8 cellular contexts compared by ENCODE assay signal in genomic region chr9:93453047-93453914, GRCh38.
A peak's percentile ranks its signal among the peaks of the same experiment; 100 is the strongest.
DNase-seq lines count a peak whose midpoint lies in the region; ATAC-seq, FAIRE-seq and TF ChIP-seq lines count a peak whose summit lies in the region.

Gene FAM120AOS (minus strand): TSS chr9:93453581. CDS start chr9:93452709, 872 bp downstream.

- ATAC-seq in HG03196 (IDR thresholded peaks at IDR 0.05; ENCODE audit: unreplicated experiment), result peak; percentile 71
- peak; percentile 75 to 76 for ATAC-seq in activated CD4-positive, CD25-positive, alpha-beta regulatory T cell treated with anti-CD3 and anti-CD28 coated beads, Interleukin-2, amount 50 U/mL, for 24 hours

- FAIRE-seq in islet of Langerhans (lab: Jason Lieb, UNC), result peak; percentile 47

- in situ Hi-C loops in GM18951 (cut with MboI; ENCODE audit: low sequenced_read_pairs, unreplicated experiment), result no loop called here

- TF ChIP-seq POLR2A in GM18951 (IDR thresholded peaks at IDR 0.05; ENCODE audit: extremely low read depth, insufficient read depth, insufficient read length), result peak; percentile 63

- DNase-seq in AG08395 (ENCODE audit: low spot score), result peak; percentile 94
- peak; percentile 80 for DNase-seq in NCI-H345 treated with DMSO at 0.1 percent for 48 hours (lab: John Stamatoyannopoulos, UW; ENCODE audit: unreplicated experiment)
- peak; percentile 98 for DNase-seq in cerebellar cortex (ENCODE audit: low spot score)
- DNase-seq in stimulated activated CD4-positive, alpha-beta T cell treated with anti-CD3 and anti-CD28 coated beads, Interleukin-12 subunit alpha, Interleukin-12 subunit beta, amount 100 ng/mL, for 4 hours, result peak; percentile 74

Comparison
In these comparisons a context has a peak if more than half of its experiments do, and no peak if none do; other contexts are left out.
1. Peak in every context shown above with its lines: DNase-seq and ATAC-seq.